ENCODE assay signal across 9 cellular contexts in genomic region chr15:75713338-75713895, GRCh38. TPM values are rescaled to one million over a fixed set of nuclear protein-coding genes. Genes with fewer than 3 reads are reported as not detected.
DNase-seq lines count a peak whose midpoint lies in the region; ATAC-seq, FAIRE-seq and TF ChIP-seq lines count a peak whose summit lies in the region.
"Had no signal": no experiment of that assay in that cellular context is flagged by ENCODE, and none has a peak within 500 bp of the region (broad histone marks: within the 10 kb centered on the region; RNA-seq: fewer than 3 reads in every experiment).

No MANE protein-coding gene starts in this region.

- TF ChIP-seq RAD21 in IMR-90 (IDR thresholded peaks at IDR 0.05; ENCODE audit: low read length) = no peak

- peaks cover 4 to 28% of the 10 kb centered on the region in 2 experiments; a peak in 2 of 4 replicates for H3K79me1 ChIP-seq in IMR-90 (ENCODE audit: low read depth in 1 of 2, low read length in 2 of 2)

- peak overlapping the region; percentile 85 for H2AK5ac ChIP-seq in IMR-90 (ENCODE audit: low read depth, low read length)

- 0 out of 2 replicates have a peak overlapping the region, but pooled peaks have one; percentile 16 for H3K18ac ChIP-seq in IMR-90 (ENCODE audit: low read depth, low read length)

- BruUV-seq in IMR-90 (replicated peaks; lab: Mats Ljungman, UMichigan) = no TSS peak

- H3K79me2 ChIP-seq in osteoblast (ENCODE audit: insufficient read depth, low read length) = peaks cover 18% of the 10 kb centered on the region

- peak overlapping the region; percentile 90 for H2AFZ ChIP-seq in IMR-90 (replicated peaks; ENCODE audit: low read length, poor library complexity)
- peak overlapping the region; percentile 89 for H2AFZ ChIP-seq in osteoblast (ENCODE audit: low read length)

- peak overlapping the region; percentile 71 for H2BK20ac ChIP-seq in IMR-90 (ENCODE audit: low read depth, low read length)

- in situ Hi-C loops in IMR-90 (cut with MboI; ENCODE audit: low sequenced_read_pairs) = no loop called here

- H2BK5ac ChIP-seq in IMR-90 (ENCODE audit: low read depth, low read length, poor library complexity, severe bottlenecking) = no peak overlapping the region

- peak overlapping the region; percentile 60; the same call in 1 of the 2 replicates for H3K14ac ChIP-seq in IMR-90 (replicated peaks; ENCODE audit: low read depth, low read length)

- peak overlapping the region; percentile 71 to 88; a peak in 3 of 4 replicates for H4K8ac ChIP-seq in IMR-90 (ENCODE audit: low read depth in 2 of 2, low read length in 2 of 2)

- peak overlapping the region; percentile 82 for H2BK120ac ChIP-seq in IMR-90 (ENCODE audit: low read depth, low read length)

- peak overlapping the region; percentile 65 for H4K5ac ChIP-seq in IMR-90 (ENCODE audit: low read depth, low read length)

- no peak overlapping the region for H3K27ac ChIP-seq in IMR-90 (ENCODE audit: insufficient read depth, low read length)
- no peak overlapping the region for H3K27ac ChIP-seq in osteoblast (ENCODE audit: low read depth, low read length)

- H3K9me3 ChIP-seq in IMR-90 (ENCODE audit: control insufficient read depth, insufficient read depth, low read length) = no peaks in the 10 kb centered on the region
- H3K9me3 ChIP-seq in osteoblast (ENCODE audit: low read depth, low read length) = no peaks in the 10 kb centered on the region

- POLR2A ChIA-PET in IMR-90 (lab: Charles Lee; ENCODE audit: unreplicated experiment) = interaction anchor here (1.2 kb wide), 1 partner anchor 10 kb away, joined by 5 read pairs; a partner anchor contains a TSS

- ATAC-seq in IMR-90 (ENCODE audit: low read depth) (no peak), HG03039 (IDR thresholded peaks at IDR 0.05; ENCODE audit: unreplicated experiment) (no peak)

- H3K4me1 ChIP-seq in IMR-90 (ENCODE audit: control insufficient read depth, insufficient read depth, low read length) (peaks cover 24% of the 10 kb centered on the region), osteoblast (ENCODE audit: insufficient read depth, low read length) (peaks cover 15% of the 10 kb centered on the region)

- CTCF ChIA-PET in IMR-90 (lab: Yijun Ruan, JAX) = no interaction called here

- H3K36me3 ChIP-seq in IMR-90 (ENCODE audit: control insufficient read depth, insufficient read depth, low read length) = no peaks in the 10 kb centered on the region
- no peaks in the 10 kb centered on the region for H3K36me3 ChIP-seq in osteoblast (ENCODE audit: insufficient read depth, low read length)

- peak; percentile 25 for DNase-seq in AG10803 (ENCODE audit: low read depth)
- peak; percentile 49 for DNase-seq in IMR-90
- peak; percentile 39 for DNase-seq in epithelial cell of esophagus (ENCODE audit: low read depth)
- peak; percentile 73 for DNase-seq in osteoblast (ENCODE audit: insufficient read length, low spot score, missing footprints)
- no peak for DNase-seq in RCC 7860 (ENCODE audit: low spot score)
- DNase-seq in HuH-7.5 (ENCODE audit: low spot score) = no peak
- DNase-seq in NCI-H1436 treated with DMSO at 0.1 percent for 48 hours (lab: John Stamatoyannopoulos, UW) = no peak
- DNase-seq: activated CD4-positive, alpha-beta T cell treated with anti-CD3 and anti-CD28 coated beads for 1 hour had no signal

- H4K91ac ChIP-seq in IMR-90 (ENCODE audit: insufficient read depth, low read depth, low read length) = peak overlapping the region; percentile 43

- H3K56ac ChIP-seq in IMR-90 (ENCODE audit: extremely low read depth, insufficient read depth, low read length) = no peak overlapping the region

- no peak for TF ChIP-seq POLR2A in IMR-90 (IDR thresholded peaks at IDR 0.05; ENCODE audit: low read depth, low read length)

- peaks cover 14% of the 10 kb centered on the region for H3K9me1 ChIP-seq in IMR-90 (ENCODE audit: insufficient read depth, low read length)

- H2BK15ac ChIP-seq in IMR-90 (ENCODE audit: low read depth, low read length) = peak overlapping the region; percentile 56; the same call in 1 of the 3 replicates

- peak overlapping the region; percentile 86 for H3K4ac ChIP-seq in IMR-90 (ENCODE audit: low read depth, low read length)

- peak overlapping the region; percentile 82 for H3K23ac ChIP-seq in IMR-90 (ENCODE audit: low read depth, low read length)

- H2AK9ac ChIP-seq in IMR-90 (replicated peaks; ENCODE audit: low read depth, low read length, poor library complexity) = peak overlapping the region; percentile 83

- intact Hi-C loops in IMR-90 (cut with micrococcal nuclease) = no loop called here

- no peak overlapping the region for H3K4me3 ChIP-seq in AG10803 (ENCODE audit: low read length)
- no peak overlapping the region for H3K4me3 ChIP-seq in IMR-90 (ENCODE audit: insufficient read depth, low read depth, low read length)
- H3K4me3 ChIP-seq in epithelial cell of esophagus (ENCODE audit: low read length) = no peak overlapping the region
- no peak overlapping the region for H3K4me3 ChIP-seq in osteoblast (ENCODE audit: insufficient read depth, low read length)

- peak overlapping the region; percentile 22; the same call in 1 of the 2 replicates for H3K9ac ChIP-seq in IMR-90 (ENCODE audit: low read depth, low read length)

- H3K4me2 ChIP-seq in IMR-90 (ENCODE audit: low read depth, low read length) (no peak overlapping the region), osteoblast (ENCODE audit: insufficient read depth, low read length) (no peak overlapping the region)

- 40% methylated on average over 1 of the region's 9 CpGs; no CpG with 5 or more reads in 1 of the 2 experiments for WGBS in IMR-90 (ENCODE audit: extremely low coverage in 2 of 2, insufficient read length in 1 of 2), 2 experiments

- TF ChIP-seq CTCF in AG10803 (conservative IDR thresholded peaks at IDR 0.05; ENCODE audit: low read length) (no peak), IMR-90 (conservative IDR thresholded peaks at IDR 0.05; ENCODE audit: low read depth, low read length) (no peak), epithelial cell of esophagus (IDR thresholded peaks at IDR 0.05; ENCODE audit: insufficient read depth, low read depth, low read length, missing control alignments) (no peak), osteoblast (IDR thresholded peaks at IDR 0.05; ENCODE audit: extremely low read depth, low read depth, low read length) (no peak)

- dilution Hi-C loops in IMR-90 (cut with HindIII; ENCODE audit: low sequenced_read_pairs, unreplicated experiment) = no loop called here

- H3K27me3 ChIP-seq in IMR-90 (ENCODE audit: control insufficient read depth, insufficient read depth, low read length) = no peaks in the 10 kb centered on the region
- no peaks in the 10 kb centered on the region for H3K27me3 ChIP-seq in osteoblast (ENCODE audit: insufficient read depth, low read length)

- no peak for FAIRE-seq in RCC 7860 (lab: Jason Lieb, UNC)

- H4K20me1 ChIP-seq in IMR-90 (ENCODE audit: insufficient read depth, low read length) (peaks cover 8% of the 10 kb centered on the region; the same call in 1 of the 2 replicates), osteoblast (ENCODE audit: insufficient read depth, low read length) (no peaks in the 10 kb centered on the region)

TF ChIP-seq in IMR-90, 13 proteins besides CTCF, POLR2A, EP300 and RAD21:
- no peak for TF ChIP-seq MAZ (IDR thresholded peaks at IDR 0.05; ENCODE audit: borderline replicate concordance, low read depth, low read length)
- no peak for TF ChIP-seq RFX5 (IDR thresholded peaks at IDR 0.05; ENCODE audit: low read depth, low read length)
- no peak for TF ChIP-seq RCOR1 (IDR thresholded peaks at IDR 0.05; ENCODE audit: insufficient replicate concordance, low read length)
- no peak for TF ChIP-seq NFE2L2 (IDR thresholded peaks at IDR 0.05; ENCODE audit: low read depth, low read length)
- TF ChIP-seq USF2 (IDR thresholded peaks at IDR 0.05; ENCODE audit: low read depth, low read length) = no peak

RNA-seq across cellular contexts. Expression of gene CSPG4, which starts 0.8 kb away (rescaled TPM):
- 12.4 and 14.7 TPM in 2 replicates for total RNA-seq in IMR-90 (2012; rRNA removed)
- polyA plus RNA-seq in IMR-90 (2012; rRNA removed) = 28.4 and 35.6 TPM in 2 replicates
- 15.6 and 23.3 TPM in 2 replicates for polyA plus RNA-seq in IMR-90 (2012; cell fraction: cytosol; rRNA removed)
- polyA plus RNA-seq in IMR-90 (2012; cell fraction: nucleus; rRNA removed; ENCODE audit: low replicate concordance) = 24.1 and 69.4 TPM in 2 replicates
- total RNA-seq in osteoblast = 11.5 and 20.3 TPM in 2 replicates

Comparison
In these comparisons a context has a peak if more than half of its experiments do, and no peak if none do; other contexts are left out.
1. DNase-seq: peak in AG10803 (single experiment), IMR-90 (single experiment), epithelial cell of esophagus (single experiment) and osteoblast (single experiment); none in RCC 7860 (single experiment), HuH-7.5 (single experiment) and NCI-H1436 treated with DMSO at 0.1 percent for 48 hours (single experiment).